12 cellular contexts compared by ENCODE assay signal in the genomic region with DNA sequence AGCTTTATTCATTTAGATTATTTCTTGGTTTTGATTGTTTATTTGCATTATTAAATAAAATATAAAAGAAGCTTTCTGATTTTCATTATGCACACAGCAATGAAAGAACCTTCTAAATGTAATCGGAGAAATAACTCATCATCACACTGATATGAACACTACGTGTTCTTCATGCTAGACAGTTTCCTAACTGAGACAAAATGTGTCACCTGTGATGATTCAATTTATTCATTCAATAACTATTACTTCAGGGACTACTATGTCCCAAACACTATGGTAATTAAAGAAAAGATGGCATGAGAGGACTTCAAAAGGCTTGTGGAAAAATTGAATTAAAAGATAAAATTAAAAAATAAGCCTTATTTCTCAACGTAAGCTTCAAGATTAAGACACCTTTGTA.
DNase-seq lines count a peak whose midpoint lies in the region; ATAC-seq and TF ChIP-seq lines count a peak whose summit lies in the region.
"Had no signal": no experiment of that assay in that cellular context is flagged by ENCODE, and none has a peak within 500 bp of the region (broad histone marks: within the 10 kb centered on the region; RNA-seq: fewer than 3 reads in every experiment).

No MANE protein-coding gene starts in this region.

- no peaks in the 10 kb centered on the region for H3K36me3 Mint-ChIP-seq in activated T-cell treated with anti-CD3 and anti-CD28 coated beads, Interleukin-2, amount 50 U/mL, for 4 hours (ENCODE audit: insufficient read depth)
- H3K36me3 Mint-ChIP-seq in activated naive CD8-positive, alpha-beta T cell = peaks cover 17% of the 10 kb centered on the region
- peaks cover 23% of the 10 kb centered on the region for H3K36me3 Mint-ChIP-seq in activated naive CD8-positive, alpha-beta T cell treated with anti-CD3 and anti-CD28 coated beads for 36 hours

- H3K9me3 Mint-ChIP-seq in activated T-cell treated with anti-CD3 and anti-CD28 coated beads, Interleukin-2, amount 50 U/mL, for 4 hours = peaks cover 4% of the 10 kb centered on the region
- H3K9me3 Mint-ChIP-seq in activated naive CD8-positive, alpha-beta T cell (ENCODE audit: low read depth) = peaks cover 8% of the 10 kb centered on the region
- H3K9me3 Mint-ChIP-seq in activated naive CD8-positive, alpha-beta T cell treated with anti-CD3 and anti-CD28 coated beads for 36 hours = peaks cover 15% of the 10 kb centered on the region

- peak; percentile 68 to 74 for ATAC-seq in activated CD4-positive, CD25-positive, alpha-beta regulatory T cell treated with anti-CD3 and anti-CD28 coated beads, Interleukin-2, amount 50 U/mL, for 24 hours
- ATAC-seq in activated T-cell treated with anti-CD3 and anti-CD28 coated beads, Interleukin-2, amount 50 U/mL, for 4 hours = peak; percentile 53 to 59
- no peak for ATAC-seq in omental fat pad (ENCODE audit: low FRiP score)
- ATAC-seq: A549, HepG2 had no signal

- H3K27me3 Mint-ChIP-seq in activated T-cell treated with anti-CD3 and anti-CD28 coated beads, Interleukin-2, amount 50 U/mL, for 4 hours (ENCODE audit: low read depth) = no peaks in the 10 kb centered on the region
- no peaks in the 10 kb centered on the region for H3K27me3 Mint-ChIP-seq in activated naive CD8-positive, alpha-beta T cell
- no peaks in the 10 kb centered on the region for H3K27me3 Mint-ChIP-seq in activated naive CD8-positive, alpha-beta T cell treated with anti-CD3 and anti-CD28 coated beads for 36 hours
- H3K27me3 Mint-ChIP-seq: CD4-positive, alpha-beta T cell had no signal

- DNase-seq in activated CD4-positive, CD25-positive, alpha-beta regulatory T cell treated with anti-CD3 and anti-CD28 coated beads, Interleukin-2, amount 50 U/mL, for 72 hours = no peak
- DNase-seq in activated T-cell treated with anti-CD3 and anti-CD28 coated beads, Interleukin-2, amount 50 U/mL, for 4 hours = no peak
- DNase-seq in activated T-cell treated with anti-CD3 and anti-CD28 coated beads, Interleukin-2, amount 50 U/mL, for 48 hours = no peak
- DNase-seq in activated naive CD8-positive, alpha-beta T cell treated with anti-CD3 and anti-CD28 coated beads for 36 hours = no peak
- DNase-seq in omental fat pad (ENCODE audit: low spot score) = no peak
- DNase-seq: AML-193; Caco-2; CD4-positive, alpha-beta T cell had no signal

- no peak overlapping the region for H3K4me3 Mint-ChIP-seq in activated T-cell treated with anti-CD3 and anti-CD28 coated beads, Interleukin-2, amount 50 U/mL, for 4 hours
- no peak overlapping the region for H3K4me3 Mint-ChIP-seq in activated naive CD8-positive, alpha-beta T cell
- no peak overlapping the region for H3K4me3 Mint-ChIP-seq in activated naive CD8-positive, alpha-beta T cell treated with anti-CD3 and anti-CD28 coated beads for 36 hours
- H3K4me3 Mint-ChIP-seq: CD4-positive, alpha-beta T cell had no signal

- TF ChIP-seq CTCF in omental fat pad (IDR thresholded peaks at IDR 0.05) = no peak

- peaks cover 23% of the 10 kb centered on the region for H3K4me1 Mint-ChIP-seq in activated T-cell treated with anti-CD3 and anti-CD28 coated beads, Interleukin-2, amount 50 U/mL, for 4 hours (ENCODE audit: low read depth)
- peaks cover 28% of the 10 kb centered on the region for H3K4me1 Mint-ChIP-seq in activated naive CD8-positive, alpha-beta T cell (ENCODE audit: low read depth)
- peaks cover 32% of the 10 kb centered on the region for H3K4me1 Mint-ChIP-seq in activated naive CD8-positive, alpha-beta T cell treated with anti-CD3 and anti-CD28 coated beads for 36 hours

- H3K27ac Mint-ChIP-seq in activated naive CD8-positive, alpha-beta T cell = peak overlapping the region; percentile 84
- no peak overlapping the region for H3K27ac Mint-ChIP-seq in activated naive CD8-positive, alpha-beta T cell treated with anti-CD3 and anti-CD28 coated beads for 36 hours
- H3K27ac Mint-ChIP-seq: CD4-positive, alpha-beta T cell had no signal
